Comparison of ENCODE assay signal across 15 cellular contexts in genomic region chr20:35303382-35303734, GRCh38. TPM values are rescaled to one million over a fixed set of nuclear protein-coding genes. Genes with fewer than 3 reads are reported as not detected.
DNase-seq lines count a peak whose midpoint lies in the region; ATAC-seq and TF ChIP-seq lines count a peak whose summit lies in the region.
"Had no signal": no experiment of that assay in that cellular context is flagged by ENCODE, and none has a peak within 500 bp of the region (broad histone marks: within the 10 kb centered on the region; RNA-seq: fewer than 3 reads in every experiment).

No MANE protein-coding gene starts in this region.

- peak; percentile 1 for ATAC-seq in activated naive CD8-positive, alpha-beta T cell treated with anti-CD3 and anti-CD28 coated beads, Interleukin-2, amount 50 U/mL, for 24 hours
- no peak for ATAC-seq in stimulated activated effector memory CD8-positive, alpha-beta T cell treated with anti-CD3 and anti-CD28 coated beads, Interleukin-12 subunit alpha, Interleukin-12 subunit beta, amount 100 ng/mL, for 72 hours
- no peak for ATAC-seq in stimulated activated naive B cell treated with anti-CD40 and anti-IgM and Interleukin-4, amounts not matched to agents 10 μg/mL and 1 μg/mL and 100 μg/mL, for 72 hours (replicated peaks)

- POLR2A ChIA-PET in RWPE1 (lab: Yijun Ruan, JAX; ENCODE audit: low non-redundant PET): interaction anchor here (0.8 kb wide), 1 partner anchor 19 kb away, joined by 3 read pairs; the partner anchor contains the start of gene EIF6

- H3K36me3 Mint-ChIP-seq in activated naive CD8-positive, alpha-beta T cell treated with anti-CD3 and anti-CD28 coated beads, Interleukin-2, amount 50 U/mL, for 24 hours (ENCODE audit: low read depth): peaks cover 4% of the 10 kb centered on the region
- peaks cover 3% of the 10 kb centered on the region for H3K36me3 Mint-ChIP-seq in activated naive CD8-positive, alpha-beta T cell treated with anti-CD3 and anti-CD28 coated beads for 36 hours
- peaks cover 19% of the 10 kb centered on the region for H3K36me3 Mint-ChIP-seq in stimulated activated effector memory CD8-positive, alpha-beta T cell treated with anti-CD3 and anti-CD28 coated beads, Interleukin-12 subunit alpha, Interleukin-12 subunit beta, amount 100 ng/mL, for 72 hours
- H3K36me3 Mint-ChIP-seq in stimulated activated naive B cell treated with anti-CD40 and anti-IgM and Interleukin-4, amounts not matched to agents 10 μg/mL and 1 μg/mL and 100 μg/mL, for 72 hours: peaks cover 19 to 41% of the 10 kb centered on the region in 2 donors

- H3K4me3 Mint-ChIP-seq in activated naive CD8-positive, alpha-beta T cell treated with anti-CD3 and anti-CD28 coated beads, Interleukin-2, amount 50 U/mL, for 24 hours: no peak overlapping the region
- H3K4me3 Mint-ChIP-seq in activated naive CD8-positive, alpha-beta T cell treated with anti-CD3 and anti-CD28 coated beads for 36 hours: no peak overlapping the region
- peak overlapping the region; percentile 14 for H3K4me3 Mint-ChIP-seq in stimulated activated effector memory CD8-positive, alpha-beta T cell treated with anti-CD3 and anti-CD28 coated beads, Interleukin-12 subunit alpha, Interleukin-12 subunit beta, amount 100 ng/mL, for 72 hours
- no peak overlapping the region for H3K4me3 Mint-ChIP-seq in stimulated activated naive B cell treated with anti-CD40 and anti-IgM and Interleukin-4, amounts not matched to agents 10 μg/mL and 1 μg/mL and 100 μg/mL, for 72 hours
- H3K4me3 Mint-ChIP-seq: activated naive CD8-positive, alpha-beta T cell; CD4-positive, alpha-beta T cell; nephron progenitor cell had no signal

- CTCF ChIA-PET in RWPE1 (lab: Yijun Ruan, JAX): interaction anchor here (0.6 to 5.3 kb wide), 36 partner anchors 9 to 1654 kb away, joined by 3 to 52 read pairs (median 5); partner anchors contain the start of genes CEP250, EIF6, FAM83C and GDF5

- H3K9me3 Mint-ChIP-seq in activated naive CD8-positive, alpha-beta T cell treated with anti-CD3 and anti-CD28 coated beads, Interleukin-2, amount 50 U/mL, for 24 hours: no peaks in the 10 kb centered on the region
- no peaks in the 10 kb centered on the region for H3K9me3 Mint-ChIP-seq in activated naive CD8-positive, alpha-beta T cell treated with anti-CD3 and anti-CD28 coated beads for 36 hours
- no peaks in the 10 kb centered on the region for H3K9me3 Mint-ChIP-seq in stimulated activated effector memory CD8-positive, alpha-beta T cell treated with anti-CD3 and anti-CD28 coated beads, Interleukin-12 subunit alpha, Interleukin-12 subunit beta, amount 100 ng/mL, for 72 hours
- no peaks in the 10 kb centered on the region for H3K9me3 Mint-ChIP-seq in stimulated activated naive B cell treated with anti-CD40 and anti-IgM and Interleukin-4, amounts not matched to agents 10 μg/mL and 1 μg/mL and 100 μg/mL, for 72 hours
- H3K9me3 Mint-ChIP-seq: CD4-positive, alpha-beta T cell; nephron progenitor cell had no signal

- H3K27ac ChIP-seq in RWPE1 (peak overlapping the region; percentile 100), epithelial cell of prostate (peak overlapping the region; percentile 95)

- no peaks in the 10 kb centered on the region for H3K27me3 Mint-ChIP-seq in activated naive CD8-positive, alpha-beta T cell treated with anti-CD3 and anti-CD28 coated beads, Interleukin-2, amount 50 U/mL, for 24 hours
- H3K27me3 Mint-ChIP-seq in activated naive CD8-positive, alpha-beta T cell treated with anti-CD3 and anti-CD28 coated beads for 36 hours: no peaks in the 10 kb centered on the region
- H3K27me3 Mint-ChIP-seq in stimulated activated naive B cell treated with anti-CD40 and anti-IgM and Interleukin-4, amounts not matched to agents 10 μg/mL and 1 μg/mL and 100 μg/mL, for 72 hours: no peaks in the 10 kb centered on the region
- H3K27me3 Mint-ChIP-seq: activated naive CD8-positive, alpha-beta T cell; CD4-positive, alpha-beta T cell had no signal

- H3K27ac Mint-ChIP-seq in activated naive CD8-positive, alpha-beta T cell treated with anti-CD3 and anti-CD28 coated beads, Interleukin-2, amount 50 U/mL, for 24 hours: no peak overlapping the region
- H3K27ac Mint-ChIP-seq in activated naive CD8-positive, alpha-beta T cell treated with anti-CD3 and anti-CD28 coated beads for 36 hours: no peak overlapping the region
- peak overlapping the region; percentile 95 for H3K27ac Mint-ChIP-seq in stimulated activated effector memory CD8-positive, alpha-beta T cell treated with anti-CD3 and anti-CD28 coated beads, Interleukin-12 subunit alpha, Interleukin-12 subunit beta, amount 100 ng/mL, for 72 hours
- no peak overlapping the region for H3K27ac Mint-ChIP-seq in stimulated activated naive B cell treated with anti-CD40 and anti-IgM and Interleukin-4, amounts not matched to agents 10 μg/mL and 1 μg/mL and 100 μg/mL, for 72 hours
- H3K27ac Mint-ChIP-seq: CD4-positive, alpha-beta T cell; nephron progenitor cell had no signal

- TF ChIP-seq CTCF in RWPE1 (conservative IDR thresholded peaks at IDR 0.05; ENCODE audit: low read depth): no peak

- peaks cover 57% of the 10 kb centered on the region for H3K4me1 Mint-ChIP-seq in activated naive CD8-positive, alpha-beta T cell treated with anti-CD3 and anti-CD28 coated beads, Interleukin-2, amount 50 U/mL, for 24 hours
- peaks cover 34% of the 10 kb centered on the region for H3K4me1 Mint-ChIP-seq in activated naive CD8-positive, alpha-beta T cell treated with anti-CD3 and anti-CD28 coated beads for 36 hours
- peaks cover 73% of the 10 kb centered on the region for H3K4me1 Mint-ChIP-seq in stimulated activated effector memory CD8-positive, alpha-beta T cell treated with anti-CD3 and anti-CD28 coated beads, Interleukin-12 subunit alpha, Interleukin-12 subunit beta, amount 100 ng/mL, for 72 hours
- peaks cover 18 to 32% of the 10 kb centered on the region in 2 donors for H3K4me1 Mint-ChIP-seq in stimulated activated naive B cell treated with anti-CD40 and anti-IgM and Interleukin-4, amounts not matched to agents 10 μg/mL and 1 μg/mL and 100 μg/mL, for 72 hours

- no peak for DNase-seq in activated naive CD8-positive, alpha-beta T cell treated with anti-CD3 and anti-CD28 coated beads, Interleukin-2, amount 50 U/mL, for 24 hours
- no peak for DNase-seq in activated naive CD8-positive, alpha-beta T cell treated with anti-CD3 and anti-CD28 coated beads for 36 hours
- DNase-seq in RWPE1 (ENCODE audit: low spot score) (no peak), epithelial cell of prostate (ENCODE audit: low read depth, low spot score) (no peak), GOT3 (lab: John Stamatoyannopoulos, UW) (no peak), activated gamma-delta T cell (lab: John Stamatoyannopoulos, UW) (no peak)
- DNase-seq in stimulated activated effector memory CD8-positive, alpha-beta T cell treated with anti-CD3 and anti-CD28 coated beads, Interleukin-12 subunit alpha, Interleukin-12 subunit beta, amount 100 ng/mL, for 72 hours (ENCODE audit: low spot score in 2 of 2): no peak
- no peak for DNase-seq in stimulated activated naive B cell treated with anti-CD40 and anti-IgM and Interleukin-4, amounts not matched to agents 10 μg/mL and 1 μg/mL and 100 μg/mL, for 72 hours

RNA-seq across cellular contexts. Expression of gene FAM83C, which starts 11.1 kb away (rescaled TPM):
- total RNA-seq in activated naive CD8-positive, alpha-beta T cell treated with anti-CD3 and anti-CD28 coated beads for 36 hours: not detected
- total RNA-seq: CD4-positive, alpha-beta T cell; gastrocnemius medialis; GM12878; mesenteric fat pad; Right ventricle myocardium superior had no signal

RNA-seq across cellular contexts. Expression of gene EIF6, which starts 18.8 kb away (rescaled TPM):
- total RNA-seq in activated naive CD8-positive, alpha-beta T cell treated with anti-CD3 and anti-CD28 coated beads for 36 hours: 100 to 1,000 TPM; 172 to 179 TPM

RNA-seq across cellular contexts. Expression of gene MMP24OS, which starts 25.4 kb away (rescaled TPM):
- total RNA-seq in activated naive CD8-positive, alpha-beta T cell treated with anti-CD3 and anti-CD28 coated beads for 36 hours: 10 to 100 TPM; 27.2 to 27.4 TPM
